ENCODE assay signal across 16 cellular contexts in genomic region chr5:134143964-134144941, GRCh38. TPM values are rescaled to one million over a fixed set of nuclear protein-coding genes. Genes with fewer than 3 reads are reported as not detected.
DNase-seq lines count a peak whose midpoint lies in the region; ATAC-seq and TF ChIP-seq lines count a peak whose summit lies in the region.
"Had no signal": no experiment of that assay in that cellular context is flagged by ENCODE, and none has a peak within 500 bp of the region (broad histone marks: within the 10 kb centered on the region; RNA-seq: fewer than 3 reads in every experiment).

No MANE protein-coding gene starts in this region.

- TF ChIP-seq POLR2A in gastrocnemius medialis (IDR thresholded peaks at IDR 0.05) = no peak

- TF ChIP-seq CTCF in hepatocyte (IDR thresholded peaks at IDR 0.05; ENCODE audit: poor library complexity) (no peak), endodermal cell (conservative IDR thresholded peaks at IDR 0.05) (no peak), gastrocnemius medialis (IDR thresholded peaks at IDR 0.05 in 4 of 5, conservative IDR thresholded peaks at IDR 0.05 in 1 of 5) (no peak)

- H3K4me3 ChIP-seq in hepatocyte = no peak overlapping the region
- H3K4me3 ChIP-seq in endodermal cell (ENCODE audit: low read length) = no peak overlapping the region
- H3K4me3 ChIP-seq in gastrocnemius medialis = no peak overlapping the region
- H3K4me3 ChIP-seq: MG63, ovary, thoracic aorta had no signal

- H3K4me2 ChIP-seq in hepatocyte = no peak overlapping the region

- peak; percentile 1 for DNase-seq in activated naive CD4-positive, alpha-beta T cell treated with Interleukin-2 at 50 U/mL for 16 hours
- no peak for DNase-seq in activated naive CD4-positive, alpha-beta T cell (lab: John Stamatoyannopoulos, UW)
- peak; percentile 19 for DNase-seq in activated CD8-positive, alpha-beta T cell treated with anti-CD3 and anti-CD28 coated beads, Interleukin-2, amount 10 ng/mL, durations not matched to agents 7 days and 5 days
- DNase-seq in hepatocyte (ENCODE audit: low spot score) = peak; percentile 2
- no peak for DNase-seq in stimulated activated naive CD8-positive, alpha-beta T cell treated with anti-CD3 and anti-CD28 coated beads, Interleukin-15, amount 100 ng/mL, for 72 hours
- no peak for DNase-seq in iPS-NIHi7 (ENCODE audit: extremely low spot score)
- DNase-seq in endodermal cell = no peak
- DNase-seq in gastrocnemius medialis = no peak
- DNase-seq: anterior cingulate cortex; DMS79; MG63; NCI-H2081; stimulated activated CD4-positive, alpha-beta T cell treated with anti-CD3 and anti-CD28 coated beads, Interleukin-12 subunit alpha, Interleukin-12 subunit beta, amount 100 ng/mL, for 4 hours; T1000 had no signal

- H3K9me3 ChIP-seq in hepatocyte (ENCODE audit: low read depth) (no peaks in the 10 kb centered on the region), endodermal cell (ENCODE audit: control insufficient read depth, low read length) (no peaks in the 10 kb centered on the region), gastrocnemius medialis (no peaks in the 10 kb centered on the region)
- H3K9me3 ChIP-seq: MG63, ovary, thoracic aorta had no signal

- in situ Hi-C loops in gastrocnemius medialis (cut with MboI; ENCODE audit: low sequenced_read_pairs in 4 of 4) = loop anchor here in 3 of 4 donors (10.0 to 25.0 kb wide), 3 partner anchors 49 to 107 kb away; no protein-coding TSS in a partner anchor

- CTCF ChIA-PET in activated CD8-positive, alpha-beta T cell treated with anti-CD3 and anti-CD28 coated beads, Interleukin-2, amount 10 ng/mL, durations not matched to agents 7 days and 5 days (lab: Charles Lee) = interaction anchor here (1.1 to 26.6 kb wide), 6 partner anchors 10 to 118 kb away, joined by 3 to 618 read pairs (median 6); no protein-coding TSS in a partner anchor

- H3K27ac ChIP-seq in hepatocyte (no peak overlapping the region), endodermal cell (ENCODE audit: low read depth, low read length) (no peak overlapping the region), gastrocnemius medialis (no peak overlapping the region)
- H3K27ac ChIP-seq: ovary, thoracic aorta had no signal

- H3K9me3 Mint-ChIP-seq in activated CD8-positive, alpha-beta T cell treated with anti-CD3 and anti-CD28 coated beads, Interleukin-2, amount 10 ng/mL, durations not matched to agents 7 days and 5 days (ENCODE audit: insufficient read depth) = no peaks in the 10 kb centered on the region
- H3K9me3 Mint-ChIP-seq in stimulated activated naive CD8-positive, alpha-beta T cell treated with anti-CD3 and anti-CD28 coated beads, Interleukin-15, amount 100 ng/mL, for 72 hours = no peaks in the 10 kb centered on the region
- no peaks in the 10 kb centered on the region for H3K9me3 Mint-ChIP-seq in endodermal cell

- ATAC-seq in activated CD8-positive, alpha-beta T cell treated with anti-CD3 and anti-CD28 coated beads, Interleukin-2, amount 10 ng/mL, durations not matched to agents 7 days and 5 days = no peak
- ATAC-seq in stimulated activated naive CD8-positive, alpha-beta T cell treated with anti-CD3 and anti-CD28 coated beads, Interleukin-15, amount 100 ng/mL, for 72 hours = no peak
- no peak for ATAC-seq in gastrocnemius medialis

- POLR2A ChIA-PET in activated CD8-positive, alpha-beta T cell treated with anti-CD3 and anti-CD28 coated beads, Interleukin-2, amount 10 ng/mL, durations not matched to agents 7 days and 5 days (lab: Charles Lee) = interaction anchor here (0.7 to 1.8 kb wide), 8 partner anchors 9 to 105 kb away, joined by 3 to 6 read pairs (median 4); partner anchors contain the start of gene SKP1

- 89% methylated on average over 10 of the region's 10 CpGs for WGBS in hepatocyte (ENCODE audit: low lambda C conversion rate, missing lambda C conversion rate)
- 92 to 94% methylated on average over 6 to 10 of the region's 10 CpGs for WGBS in endodermal cell (ENCODE audit: insufficient coverage in 1 of 2, insufficient read length in 1 of 2), 2 experiments

- H3K9ac ChIP-seq in endodermal cell (ENCODE audit: extremely low read depth, low read length, poor library complexity, severe bottlenecking) = no peak overlapping the region

- no peaks in the 10 kb centered on the region for H3K9me2 ChIP-seq in hepatocyte (replicated peaks; ENCODE audit: insufficient read depth)

- H3K27me3 ChIP-seq in hepatocyte = no peaks in the 10 kb centered on the region
- no peaks in the 10 kb centered on the region for H3K27me3 ChIP-seq in endodermal cell (ENCODE audit: control insufficient read depth, insufficient read depth, low read length, poor library complexity, severe bottlenecking)
- H3K27me3 ChIP-seq in gastrocnemius medialis = no peaks in the 10 kb centered on the region
- H3K27me3 ChIP-seq: MG63, ovary had no signal

- no peaks in the 10 kb centered on the region for H3K27me3 Mint-ChIP-seq in activated CD8-positive, alpha-beta T cell treated with anti-CD3 and anti-CD28 coated beads, Interleukin-2, amount 10 ng/mL, durations not matched to agents 7 days and 5 days (ENCODE audit: low read depth)
- H3K27me3 Mint-ChIP-seq in stimulated activated naive CD8-positive, alpha-beta T cell treated with anti-CD3 and anti-CD28 coated beads, Interleukin-15, amount 100 ng/mL, for 72 hours = no peaks in the 10 kb centered on the region
- no peaks in the 10 kb centered on the region for H3K27me3 Mint-ChIP-seq in endodermal cell (ENCODE audit: insufficient read depth)

- H3K4me1 ChIP-seq in hepatocyte (ENCODE audit: insufficient read depth) (peaks cover 19% of the 10 kb centered on the region), endodermal cell (ENCODE audit: control insufficient read depth, insufficient read depth, low read length) (no peaks in the 10 kb centered on the region), gastrocnemius medialis (peaks cover 24 to 27% of the 10 kb centered on the region in 2 donors)

- H3K4me3 Mint-ChIP-seq in activated CD8-positive, alpha-beta T cell treated with anti-CD3 and anti-CD28 coated beads, Interleukin-2, amount 10 ng/mL, durations not matched to agents 7 days and 5 days = no peak overlapping the region
- H3K4me3 Mint-ChIP-seq in stimulated activated naive CD8-positive, alpha-beta T cell treated with anti-CD3 and anti-CD28 coated beads, Interleukin-15, amount 100 ng/mL, for 72 hours = no peak overlapping the region
- no peak overlapping the region for H3K4me3 Mint-ChIP-seq in endodermal cell

- peaks cover 45% of the 10 kb centered on the region for H4K20me1 ChIP-seq in hepatocyte (ENCODE audit: insufficient read depth, poor library complexity, severe bottlenecking)

- H3K36me3 Mint-ChIP-seq in activated CD8-positive, alpha-beta T cell treated with anti-CD3 and anti-CD28 coated beads, Interleukin-2, amount 10 ng/mL, durations not matched to agents 7 days and 5 days (ENCODE audit: low read depth) = peaks cover 67% of the 10 kb centered on the region
- H3K36me3 Mint-ChIP-seq in endodermal cell (ENCODE audit: low read depth) = peaks cover 62% of the 10 kb centered on the region

- H3K4me1 Mint-ChIP-seq in activated CD8-positive, alpha-beta T cell treated with anti-CD3 and anti-CD28 coated beads, Interleukin-2, amount 10 ng/mL, durations not matched to agents 7 days and 5 days (ENCODE audit: low read depth) = peaks cover 33% of the 10 kb centered on the region
- peaks cover 80% of the 10 kb centered on the region for H3K4me1 Mint-ChIP-seq in stimulated activated naive CD8-positive, alpha-beta T cell treated with anti-CD3 and anti-CD28 coated beads, Interleukin-15, amount 100 ng/mL, for 72 hours
- H3K4me1 Mint-ChIP-seq in endodermal cell = no peaks in the 10 kb centered on the region

- H3K79me2 ChIP-seq in hepatocyte = peaks cover 65% of the 10 kb centered on the region

- peak overlapping the region; percentile 46 for H3K27ac Mint-ChIP-seq in activated CD8-positive, alpha-beta T cell treated with anti-CD3 and anti-CD28 coated beads, Interleukin-2, amount 10 ng/mL, durations not matched to agents 7 days and 5 days
- H3K27ac Mint-ChIP-seq in stimulated activated naive CD8-positive, alpha-beta T cell treated with anti-CD3 and anti-CD28 coated beads, Interleukin-15, amount 100 ng/mL, for 72 hours = peak overlapping the region; percentile 77 to 84
- no peak overlapping the region for H3K27ac Mint-ChIP-seq in endodermal cell

- H2AFZ ChIP-seq in hepatocyte = no peak overlapping the region

- intact Hi-C loops in gastrocnemius medialis (cut with DNase I; ENCODE audit: low total_unique reads) = no loop called here

- H3K36me3 ChIP-seq in hepatocyte (replicated peaks; ENCODE audit: insufficient read depth, low read depth) = no peaks in the 10 kb centered on the region
- peaks cover 84% of the 10 kb centered on the region for H3K36me3 ChIP-seq in endodermal cell (ENCODE audit: control insufficient read depth, insufficient read depth, low read length)
- peaks cover 0 to 23% of the 10 kb centered on the region in 2 donors for H3K36me3 ChIP-seq in gastrocnemius medialis
- H3K36me3 ChIP-seq: ovary had no signal

RNA-seq across cellular contexts. Expression of gene TCF7, which starts 29.8 kb away (rescaled TPM):
- 10 to 100 TPM; 93.4 to 97.8 TPM for total RNA-seq in activated CD8-positive, alpha-beta T cell treated with anti-CD3 and anti-CD28 coated beads, Interleukin-2, amount 10 ng/mL, durations not matched to agents 7 days and 5 days
- total RNA-seq in hepatocyte = 5.1 and 7.5 TPM in 2 replicates
- polyA plus RNA-seq in hepatocyte = 5.7 and 8.1 TPM in 2 replicates
- 10 to 100 TPM; 14.9 to 19.4 TPM for total RNA-seq in endodermal cell
- 9.0 TPM for polyA plus RNA-seq in endodermal cell (2013, experiment 1 of 2)
- 8.9 TPM for polyA plus RNA-seq in endodermal cell (2013, experiment 2 of 2)
- total RNA-seq in gastrocnemius medialis = 1 to 10 TPM in 1 of 4 donors, under 1 TPM in 3; 0.25 to 2.1 (median 0.66) TPM

RNA-seq across cellular contexts. Expression of gene SKP1, which starts 32.5 kb away (rescaled TPM):
- total RNA-seq in activated CD8-positive, alpha-beta T cell treated with anti-CD3 and anti-CD28 coated beads, Interleukin-2, amount 10 ng/mL, durations not matched to agents 7 days and 5 days = 100 to 1,000 TPM; 203 to 206 TPM
- 500 and 543 TPM in 2 replicates for total RNA-seq in hepatocyte
- polyA plus RNA-seq in hepatocyte = 719 and 723 TPM in 2 replicates
- total RNA-seq in endodermal cell = 100 to 1,000 TPM; 357 to 427 TPM
- 626 TPM for polyA plus RNA-seq in endodermal cell (2013, experiment 1 of 2)
- polyA plus RNA-seq in endodermal cell (2013, experiment 2 of 2) = 605 TPM
- 100 to 1,000 TPM; 318 to 499 (median 476) TPM for total RNA-seq in gastrocnemius medialis

Comparison
In these comparisons a context has a peak if more than half of its experiments do, and no peak if none do; other contexts are left out.
1. DNase-seq: peak in activated naive CD4-positive, alpha-beta T cell treated with Interleukin-2 at 50 U/mL for 16 hours (single experiment), activated CD8-positive, alpha-beta T cell treated with anti-CD3 and anti-CD28 coated beads, Interleukin-2, amount 10 ng/mL, durations not matched to agents 7 days and 5 days (single experiment) and hepatocyte (single experiment); none in activated naive CD4-positive, alpha-beta T cell (0 of 4), stimulated activated naive CD8-positive, alpha-beta T cell treated with anti-CD3 and anti-CD28 coated beads, Interleukin-15, amount 100 ng/mL, for 72 hours (0 of 2), iPS-NIHi7 (single experiment), endodermal cell (single experiment) and gastrocnemius medialis (0 of 2).
2. RNA of gene TCF7, which starts 29.8 kb away (total RNA-seq): 93.4 to 97.8 TPM in activated CD8-positive, alpha-beta T cell treated with anti-CD3 and anti-CD28 coated beads, Interleukin-2, amount 10 ng/mL, durations not matched to agents 7 days and 5 days; 14.9 to 19.4 TPM in endodermal cell, 5.1 to 7.5 TPM in hepatocyte and 0.25 to 2.1 TPM in gastrocnemius medialis; every median in the first group is over 4 times any median in the second.